Comparison of ENCODE assay signal across 1 cellular context in genomic region chr1:112698366-112699310, GRCh38.
TF ChIP-seq lines count a peak whose summit lies in the region.

No MANE protein-coding gene starts in this region.

TF ChIP-seq in K562, 482 proteins besides CTCF, POLR2A, EP300 and RAD21 (continues in another document):
- 0 out of 2 replicates have a peak, but pooled peaks have one; percentile 11 for TF ChIP-seq FOXJ2 (tag; IDR thresholded peaks at IDR 0.05)
- TF ChIP-seq RBM14 (IDR thresholded peaks at IDR 0.05; ENCODE audit: borderline replicate concordance, insufficient read depth, low read depth, low read length) = no peak
- TF ChIP-seq NFIC (IDR thresholded peaks at IDR 0.05) = peak; percentile 92
- TF ChIP-seq ZNF395 (CRISPR knock-in tag; IDR thresholded peaks at IDR 0.05) = peak; percentile 84; the same call in 1 of the 2 replicates
- peak; percentile 23 for TF ChIP-seq TCF3 (CRISPR knock-in tag; IDR thresholded peaks at IDR 0.05)
- peak; percentile 59 for TF ChIP-seq EGR1 (conservative IDR thresholded peaks at IDR 0.05)
- TF ChIP-seq USF2 (CRISPR knock-in tag; IDR thresholded peaks at IDR 0.05) = peak; percentile 69; the same call in 1 of the 2 replicates
- TF ChIP-seq POLR2B (IDR thresholded peaks at IDR 0.05; ENCODE audit: low read depth, partially characterized antibody) = peak; percentile 54
- peak; percentile 60 for TF ChIP-seq POLR2G (IDR thresholded peaks at IDR 0.05; ENCODE audit: low read depth, low read length)
- 0 out of 2 replicates have a peak, but pooled peaks have one; percentile 18 for TF ChIP-seq MTA1 (IDR thresholded peaks at IDR 0.05; ENCODE audit: borderline replicate concordance)
- peak; percentile 13; the same call in 1 of the 2 replicates for TF ChIP-seq SMARCA4 (IDR thresholded peaks at IDR 0.05)
- peak; percentile 30; the same call in 1 of the 2 replicates for TF ChIP-seq CXXC5 (CRISPR knock-in tag; IDR thresholded peaks at IDR 0.05)
- TF ChIP-seq ZNF197 (CRISPR knock-in tag; IDR thresholded peaks at IDR 0.05; ENCODE audit: low read depth) = no peak
- 0 out of 2 replicates have a peak, but pooled peaks have one; percentile 26 for TF ChIP-seq SMAD4 (CRISPR knock-in tag; conservative IDR thresholded peaks at IDR 0.05)
- 0 out of 4 replicates have a peak, but pooled peaks of 1 of the 2 experiments have one; percentile 18 for TF ChIP-seq MAZ (CRISPR knock-in tag; conservative IDR thresholded peaks at IDR 0.05 in 1 of 2, IDR thresholded peaks at IDR 0.05 in 1 of 2)
- TF ChIP-seq CBFA2T2 (conservative IDR thresholded peaks at IDR 0.05) = peak; percentile 32; the same call in 1 of the 2 replicates
- TF ChIP-seq CHAMP1 (IDR thresholded peaks at IDR 0.05) = no peak
- no peak for TF ChIP-seq ZNF507 (tag; conservative IDR thresholded peaks at IDR 0.05)
- TF ChIP-seq POLR2AphosphoS2 (IDR thresholded peaks at IDR 0.05; ENCODE audit: low read length) = peak; percentile 93
- TF ChIP-seq TAF1 (IDR thresholded peaks at IDR 0.05; ENCODE audit: control insufficient read depth, extremely low read depth, insufficient read depth, low read length, severe bottlenecking) = peak; percentile 15
- TF ChIP-seq ARID1B (IDR thresholded peaks at IDR 0.05) = 0 out of 2 replicates have a peak, but pooled peaks have one; percentile 13
- no peak for TF ChIP-seq PHTF2 (CRISPR knock-in tag; IDR thresholded peaks at IDR 0.05)
- TF ChIP-seq ZNF740 (CRISPR knock-in tag; IDR thresholded peaks at IDR 0.05) = no peak
- TF ChIP-seq ZNF740 (tag; IDR thresholded peaks at IDR 0.05) = no peak
- TF ChIP-seq ZFX (CRISPR knock-in tag; IDR thresholded peaks at IDR 0.05) = peak; percentile 20; the same call in 1 of the 2 replicates
- TF ChIP-seq SUPT5H (IDR thresholded peaks at IDR 0.05) = 0 out of 2 replicates have a peak, but pooled peaks have one; percentile 32
- no peak for TF ChIP-seq ZBTB49 (CRISPR knock-in tag; IDR thresholded peaks at IDR 0.05; ENCODE audit: borderline replicate concordance)
- 0 out of 2 replicates have a peak, but pooled peaks have one; percentile 12 for TF ChIP-seq NR4A1 (CRISPR knock-in tag; IDR thresholded peaks at IDR 0.05)
- peak; percentile 45; the same call in 1 of the 2 replicates for TF ChIP-seq NR4A1 (tag; IDR thresholded peaks at IDR 0.05)
- TF ChIP-seq SMC3 (conservative IDR thresholded peaks at IDR 0.05; ENCODE audit: insufficient read depth, low read depth, low read length) = no peak
- 0 out of 2 replicates have a peak, but pooled peaks have one; percentile 1 for TF ChIP-seq CREM (IDR thresholded peaks at IDR 0.05; ENCODE audit: low read depth)
- peak; percentile 58 for TF ChIP-seq SOX6 (IDR thresholded peaks at IDR 0.05)
- TF ChIP-seq CTBP1 (IDR thresholded peaks at IDR 0.05; ENCODE audit: borderline replicate concordance) = peak; percentile 44; the same call in 1 of the 2 replicates
- no peak for TF ChIP-seq ZMIZ1 (IDR thresholded peaks at IDR 0.05; ENCODE audit: low read depth in 2 of 2, low read length in 2 of 2)
- no peak for TF ChIP-seq ATF7 (IDR thresholded peaks at IDR 0.05)
- peak; percentile 8; the same call in 1 of the 2 replicates for TF ChIP-seq BHLHE40 (IDR thresholded peaks at IDR 0.05; ENCODE audit: low read length)
- no peak for TF ChIP-seq FOXA3 (CRISPR knock-in tag; conservative IDR thresholded peaks at IDR 0.05 in 1 of 2, IDR thresholded peaks at IDR 0.05 in 1 of 2)
- peak; percentile 29 for TF ChIP-seq NEUROD1 (IDR thresholded peaks at IDR 0.05; ENCODE audit: borderline replicate concordance, low read depth, low read length, partially characterized antibody)
- TF ChIP-seq TOE1 (IDR thresholded peaks at IDR 0.05; ENCODE audit: borderline replicate concordance) = peak; percentile 78; the same call in 1 of the 2 replicates
- TF ChIP-seq TOE1 (CRISPR knock-in tag; IDR thresholded peaks at IDR 0.05; ENCODE audit: borderline replicate concordance, low read depth) = no peak
- peak; percentile 14; the same call in 1 of the 2 replicates for TF ChIP-seq REST (CRISPR knock-in tag; IDR thresholded peaks at IDR 0.05; ENCODE audit: low read depth)
- no peak for TF ChIP-seq E2F3 (CRISPR knock-in tag; IDR thresholded peaks at IDR 0.05)
- no peak for TF ChIP-seq MBD2 (IDR thresholded peaks at IDR 0.05; ENCODE audit: borderline replicate concordance, low read depth)
- 0 out of 2 replicates have a peak, but pooled peaks have one; percentile 34 for TF ChIP-seq ETV5 (CRISPR knock-in tag; IDR thresholded peaks at IDR 0.05; ENCODE audit: low read depth)
- no peak for TF ChIP-seq CBX2 (IDR thresholded peaks at IDR 0.05; ENCODE audit: insufficient read depth, low read length, poor library complexity, severe bottlenecking)
- peak; percentile 47 for TF ChIP-seq VEZF1 (CRISPR knock-in tag; IDR thresholded peaks at IDR 0.05)
